Comparison of ENCODE assay signal across 23 cellular contexts in genomic region chr20:19457551-19457950, GRCh38.
"Had no signal": no experiment of that assay in that cellular context is flagged by ENCODE, and none has a peak within 500 bp of the region (broad histone marks: within the 10 kb centered on the region; RNA-seq: fewer than 3 reads in every experiment).

No MANE protein-coding gene starts in this region.

- H3K36me3 Mint-ChIP-seq: activated naive CD4-positive, alpha-beta T cell treated with anti-CD3 and anti-CD28 coated beads, Interleukin-2, amount 10 ng/mL, durations not matched to agents 7 days and 5 days; immature natural killer cell; stimulated activated memory B cell treated with anti-CD40 and anti-IgM and Interleukin-4, amounts not matched to agents 10 μg/mL and 1 μg/mL and 100 μg/mL, for 72 hours had no signal

- DNase-seq: activated CD4-positive, alpha-beta T cell treated with anti-CD3 and anti-CD28 coated beads for 4 hours; activated CD4-positive, alpha-beta T cell treated with anti-CD3 and anti-CD28 coated beads, Interleukin-2, amount 50 U/mL, for 48 hours; activated effector memory CD4-positive, alpha-beta T cell treated with Interleukin-2 at 50 U/mL for 16 hours; activated naive CD4-positive, alpha-beta T cell treated with anti-CD3 and anti-CD28 coated beads, Interleukin-2, amount 10 ng/mL, durations not matched to agents 7 days and 5 days; activated T-cell treated with anti-CD3 and anti-CD28 coated beads, Interleukin-2, amount 50 U/mL, for 48 hours; amygdala; immature natural killer cell; kidney glomerular epithelial cell; left ventricle myocardium inferior; mammary epithelial cell; midbrain; nucleus accumbens; right lobe of liver; stimulated activated CD4-positive, alpha-beta T cell treated with anti-CD3 and anti-CD28 coated beads, Interleukin-15, amount 100 ng/mL, for 24 hours; stomach; T-helper 9 cell; transverse colon had no signal

- H3K4me3 ChIP-seq: hepatocyte, left ventricle myocardium inferior, right lobe of liver, smooth muscle cell, stomach, suprapubic skin, transverse colon, vagina had no signal

- H3K27ac ChIP-seq: hepatocyte, left ventricle myocardium inferior, parathyroid adenoma, right lobe of liver, stomach, suprapubic skin, transverse colon, vagina had no signal

- H3K9ac ChIP-seq: parathyroid adenoma had no signal

- ATAC-seq: right lobe of liver; stimulated activated memory B cell treated with anti-CD40 and anti-IgM and Interleukin-4, amounts not matched to agents 10 μg/mL and 1 μg/mL and 100 μg/mL, for 72 hours had no signal

- H3K27me3 ChIP-seq: hepatocyte, right lobe of liver, stomach, suprapubic skin, transverse colon, vagina had no signal

- H3K27ac Mint-ChIP-seq: activated naive CD4-positive, alpha-beta T cell treated with anti-CD3 and anti-CD28 coated beads, Interleukin-2, amount 10 ng/mL, durations not matched to agents 7 days and 5 days; immature natural killer cell; stimulated activated memory B cell treated with anti-CD40 and anti-IgM and Interleukin-4, amounts not matched to agents 10 μg/mL and 1 μg/mL and 100 μg/mL, for 72 hours had no signal

- H3K4me1 ChIP-seq: left ventricle myocardium inferior, right lobe of liver, suprapubic skin had no signal

- H3K9me3 Mint-ChIP-seq: activated naive CD4-positive, alpha-beta T cell treated with anti-CD3 and anti-CD28 coated beads, Interleukin-2, amount 10 ng/mL, durations not matched to agents 7 days and 5 days; immature natural killer cell; stimulated activated memory B cell treated with anti-CD40 and anti-IgM and Interleukin-4, amounts not matched to agents 10 μg/mL and 1 μg/mL and 100 μg/mL, for 72 hours had no signal

- H3K27me3 Mint-ChIP-seq: activated naive CD4-positive, alpha-beta T cell treated with anti-CD3 and anti-CD28 coated beads, Interleukin-2, amount 10 ng/mL, durations not matched to agents 7 days and 5 days had no signal

- H3K4me1 Mint-ChIP-seq: activated naive CD4-positive, alpha-beta T cell treated with anti-CD3 and anti-CD28 coated beads, Interleukin-2, amount 10 ng/mL, durations not matched to agents 7 days and 5 days; stimulated activated memory B cell treated with anti-CD40 and anti-IgM and Interleukin-4, amounts not matched to agents 10 μg/mL and 1 μg/mL and 100 μg/mL, for 72 hours had no signal

- H3K4me3 Mint-ChIP-seq: activated naive CD4-positive, alpha-beta T cell treated with anti-CD3 and anti-CD28 coated beads, Interleukin-2, amount 10 ng/mL, durations not matched to agents 7 days and 5 days; immature natural killer cell; stimulated activated memory B cell treated with anti-CD40 and anti-IgM and Interleukin-4, amounts not matched to agents 10 μg/mL and 1 μg/mL and 100 μg/mL, for 72 hours had no signal

- H2AFZ ChIP-seq: hepatocyte, parathyroid adenoma had no signal

- H3K9me3 ChIP-seq: left ventricle myocardium inferior, right lobe of liver, stomach, suprapubic skin, transverse colon, vagina had no signal

- H3K36me3 ChIP-seq: left ventricle myocardium inferior, right lobe of liver, stomach, suprapubic skin, transverse colon, vagina had no signal

- H3K4me2 ChIP-seq: hepatocyte, smooth muscle cell had no signal
